In the genomic region with DNA sequence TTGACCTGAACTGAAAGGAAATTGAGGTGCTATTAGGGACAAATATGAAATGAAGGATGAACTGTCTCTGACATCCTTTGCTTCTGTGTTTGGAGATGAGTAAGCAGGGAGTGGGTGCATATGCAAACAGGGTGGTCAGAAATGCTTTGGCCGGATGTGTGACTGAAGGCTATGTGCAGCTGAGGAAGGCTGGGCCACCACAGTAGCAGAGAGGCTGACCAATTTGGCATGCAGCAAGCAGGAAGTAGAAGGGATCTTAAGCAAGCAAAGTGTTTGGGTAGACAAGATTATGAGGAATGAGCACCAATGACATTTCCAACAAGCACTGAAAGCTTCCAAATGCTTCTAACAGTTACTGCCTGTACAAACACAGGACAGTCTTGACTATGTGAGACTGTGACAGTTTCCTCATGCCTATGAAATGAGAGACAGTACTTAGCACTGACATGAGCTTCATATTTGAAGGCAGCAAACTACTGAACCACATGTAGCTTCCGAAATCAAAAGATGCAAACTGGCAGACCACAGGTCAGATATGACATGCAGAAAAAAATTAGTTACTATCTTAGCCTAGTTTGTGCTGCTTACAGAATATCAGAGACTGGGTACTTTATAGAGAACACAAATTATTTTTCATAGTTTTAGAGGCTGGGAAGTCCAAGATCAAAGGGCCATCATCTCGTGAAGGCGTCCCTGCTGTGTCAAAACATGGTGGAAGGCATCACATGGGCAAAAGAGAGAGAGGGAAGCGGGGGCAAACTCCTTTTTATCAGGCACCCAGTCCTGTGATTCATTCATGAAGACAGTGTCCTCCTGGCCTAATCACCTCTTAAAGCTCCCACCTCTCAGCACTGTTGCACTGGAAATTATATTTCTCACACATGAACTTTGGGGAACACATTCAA, we compare ENCODE assay signal across 8 cellular contexts. TPM values are rescaled to one million over a fixed set of nuclear protein-coding genes. Genes with fewer than 3 reads are reported as not detected.
DNase-seq lines count a peak whose midpoint lies in the region; ATAC-seq, FAIRE-seq and TF ChIP-seq lines count a peak whose summit lies in the region.

No MANE protein-coding gene starts in this region.

- no peak overlapping the region for H2AFZ ChIP-seq in PC-3 (ENCODE audit: low read length)

- peak; percentile 41 for TF ChIP-seq POLR2A in GM18526 (IDR thresholded peaks at IDR 0.05; ENCODE audit: extremely low read depth, insufficient read length)

- H3K4me3 Mint-ChIP-seq in nephron = peak overlapping the region; percentile 65 to 80 (median 75)

- peak overlapping the region; percentile 39; the same call in 1 of the 2 replicates for H3K4me3 ChIP-seq in PC-3 (ENCODE audit: low read length)
- no peak overlapping the region for H3K4me3 ChIP-seq in bronchial epithelial cell (ENCODE audit: low read depth, low read length)
- no peak overlapping the region for H3K4me3 ChIP-seq in dorsolateral prefrontal cortex

- H3F3A ChIP-seq in PC-3 (ENCODE audit: low read length, unreplicated experiment) = peaks cover 6% of the 10 kb centered on the region

- DNase-seq in AG08396 (ENCODE audit: low spot score) (peak; percentile 60), PC-3 (peak; percentile 93), bronchial epithelial cell (ENCODE audit: low read depth) (peak; percentile 87), dorsolateral prefrontal cortex (no peak), NCI-H82 treated with DMSO at 0.1 percent for 48 hours (lab: John Stamatoyannopoulos, UW; ENCODE audit: unreplicated experiment) (no peak)

- H3K27ac Mint-ChIP-seq in nephron = peak overlapping the region; percentile 93 to 100 (median 100)

- H3K4me1 Mint-ChIP-seq in nephron = peaks cover 49% of the 10 kb centered on the region

- H3K9me2 ChIP-seq in PC-3 (replicated peaks; ENCODE audit: low read length) = no peaks in the 10 kb centered on the region

- H4K20me1 ChIP-seq in PC-3 (ENCODE audit: low read length) = peaks cover 2% of the 10 kb centered on the region

- intact Hi-C loops in PC-3 (cut with micrococcal nuclease) = loop anchor here (1.0 kb wide), 3 partner anchors 8 to 80 kb away; no protein-coding TSS in a partner anchor
- intact Hi-C loops in dorsolateral prefrontal cortex (cut with DNase I) = loop anchor here in 1 of 2 donors (10.0 kb wide), 1 partner anchor 1832 kb away; the partner anchor contains the start of gene TMEM87B

- FAIRE-seq in bronchial epithelial cell (lab: Jason Lieb, UNC) = no peak

- H3K27me3 Mint-ChIP-seq in nephron (ENCODE audit: low read depth) = no peaks in the 10 kb centered on the region

- H3K36me3 ChIP-seq in PC-3 (ENCODE audit: low read depth, low read length) = no peaks in the 10 kb centered on the region
- no peaks in the 10 kb centered on the region for H3K36me3 ChIP-seq in bronchial epithelial cell (ENCODE audit: control insufficient read depth, insufficient read depth, low read length)

- H3K27ac ChIP-seq in PC-3 (ENCODE audit: low read length) = peak overlapping the region; percentile 86
- peak overlapping the region in 1 of 59 donors; percentile 9 for H3K27ac ChIP-seq in dorsolateral prefrontal cortex

- no peaks in the 10 kb centered on the region for H3K9me3 Mint-ChIP-seq in nephron

- H3K27me3 ChIP-seq in PC-3 (ENCODE audit: low read length) (no peaks in the 10 kb centered on the region), bronchial epithelial cell (ENCODE audit: control insufficient read depth, insufficient read depth, low read length) (no peaks in the 10 kb centered on the region), dorsolateral prefrontal cortex (no peaks in the 10 kb centered on the region)

- BruUV-seq in PC-3 (replicated peaks; lab: Mats Ljungman, UMichigan) = no TSS peak

- H3K79me2 ChIP-seq in PC-3 (ENCODE audit: low read length) = peaks cover 36% of the 10 kb centered on the region

- H3K9me3 ChIP-seq in PC-3 (ENCODE audit: low read length) = no peaks in the 10 kb centered on the region

- H3K4me2 ChIP-seq in PC-3 (ENCODE audit: low read length) = peak overlapping the region; percentile 79

- TF ChIP-seq CTCF in PC-3 (conservative IDR thresholded peaks at IDR 0.05; ENCODE audit: low read depth, low read length) = no peak
- TF ChIP-seq CTCF in bronchial epithelial cell (IDR thresholded peaks at IDR 0.05; ENCODE audit: insufficient read depth, low read length, severe bottlenecking) = no peak
- no peak for TF ChIP-seq CTCF in nephron (IDR thresholded peaks at IDR 0.05; ENCODE audit: unreplicated experiment in 3 of 3)
- TF ChIP-seq CTCF in dorsolateral prefrontal cortex (IDR thresholded peaks at IDR 0.05 in 54 of 56, conservative IDR thresholded peaks at IDR 0.05 in 2 of 56; ENCODE audit: low read depth in 1 of 56, partially characterized antibody in 56 of 56) = no peak

- POLR2A ChIA-PET in PC-3 (lab: Charles Lee; ENCODE audit: unreplicated experiment) = interaction anchor here (0.6 to 1.1 kb wide), 2 partner anchors 88 to 130 kb away, joined by 3 to 8 read pairs; partner anchors contain the start of gene SLC35F5

- CTCF ChIA-PET in PC-3 (lab: Charles Lee) = no interaction called here

- peak; percentile 45 for ATAC-seq in HG02970 (IDR thresholded peaks at IDR 0.05; ENCODE audit: low FRiP score, unreplicated experiment)
- ATAC-seq in PC-3 = peak; percentile 73

- H3K9ac ChIP-seq in PC-3 (ENCODE audit: low read length) = peak overlapping the region; percentile 42

- peaks cover 4% of the 10 kb centered on the region for H3K36me3 Mint-ChIP-seq in nephron (ENCODE audit: low read depth)

- H3K4me1 ChIP-seq in PC-3 (ENCODE audit: insufficient read depth, low read length) = peaks cover 44% of the 10 kb centered on the region

RNA-seq across cellular contexts. Expression of gene ACTR3, which starts 3.2 kb away (rescaled TPM):
- 177 and 197 TPM in 2 replicates for total RNA-seq in PC-3 (2014; rRNA removed)
- 214 and 222 TPM in 2 replicates for total RNA-seq in bronchial epithelial cell
- 100 to 1,000 TPM in 113 of 120 experiments, 10 to 100 TPM in 7; 89.6 to 176 (median 126) TPM for total RNA-seq in dorsolateral prefrontal cortex

Comparison
In these comparisons a context has a peak if more than half of its experiments do, and no peak if none do; other contexts are left out.
1. DNase-seq: peak in AG08396 (single experiment), PC-3 (single experiment) and bronchial epithelial cell (single experiment); none in dorsolateral prefrontal cortex (0 of 10) and NCI-H82 treated with DMSO at 0.1 percent for 48 hours (single experiment).